Comparison of ENCODE assay signal across 17 cellular contexts in the genomic region with DNA sequence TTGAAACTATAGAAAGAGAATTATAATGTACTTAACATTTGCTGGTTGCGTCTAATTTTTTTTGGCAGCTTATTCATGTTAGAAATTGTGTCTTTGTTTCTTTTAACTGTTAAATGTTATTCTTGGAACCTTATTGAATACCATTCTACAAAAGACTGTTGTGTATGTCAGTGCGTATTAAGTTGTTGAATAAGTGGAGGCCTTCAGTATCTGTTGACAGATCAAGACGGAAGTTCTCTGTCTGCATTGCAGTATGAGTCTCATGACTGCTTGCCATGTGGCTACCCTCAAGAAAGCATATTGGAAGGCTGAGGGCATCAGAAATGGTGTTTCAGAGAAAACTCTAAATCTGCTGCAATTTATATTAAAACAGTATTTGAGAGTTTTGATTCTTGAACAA.
"Had no signal": no experiment of that assay in that cellular context is flagged by ENCODE, and none has a peak within 500 bp of the region (broad histone marks: within the 10 kb centered on the region; RNA-seq: fewer than 3 reads in every experiment).

No MANE protein-coding gene starts in this region.

- H3K36me3 ChIP-seq: breast epithelium had no signal

- ATAC-seq: activated CD8-positive, alpha-beta T cell treated with anti-CD3 and anti-CD28 coated beads for 36 hours; natural killer cell; SK-N-SH treated with all-trans-retinoic acid at 6 μM for 48 hours; stimulated activated naive B cell treated with anti-CD40 and anti-IgM and Interleukin-4, amounts not matched to agents 10 μg/mL and 1 μg/mL and 100 μg/mL, for 72 hours had no signal

- H3K27me3 ChIP-seq: breast epithelium, dorsolateral prefrontal cortex had no signal

- H3K4me3 ChIP-seq: breast epithelium, dorsolateral prefrontal cortex had no signal

- H3K4me1 ChIP-seq: breast epithelium had no signal

- H3K9me3 ChIP-seq: breast epithelium had no signal

- DNase-seq: activated CD4-positive, alpha-beta T cell treated with anti-CD3 and anti-CD28 coated beads, Interleukin-2, amount 10 ng/mL, durations not matched to agents 24 days and 14 days; activated CD4-positive, CD25-positive, alpha-beta regulatory T cell; activated CD8-positive, alpha-beta T cell treated with anti-CD3 and anti-CD28 coated beads for 36 hours; activated naive CD4-positive, alpha-beta T cell treated with Interleukin-2 at 50 U/mL for 16 hours; activated naive CD8-positive, alpha-beta T cell treated with anti-CD3 and anti-CD28 coated beads, Interleukin-2, amount 10 ng/mL, durations not matched to agents 7 days and 5 days; activated T-cell treated with anti-CD3 and anti-CD28 coated beads, Interleukin-2, amount 50 U/mL, for 24 hours; amygdala; cerebellar nuclear complex; dorsolateral prefrontal cortex; endodermal cell; immature natural killer cell; natural killer cell; stimulated activated naive B cell treated with anti-CD40 and anti-IgM and Interleukin-4, amounts not matched to agents 10 μg/mL and 1 μg/mL and 100 μg/mL, for 72 hours; T-helper 1 cell; T-helper 9 cell had no signal

- H3K27ac ChIP-seq: breast epithelium had no signal
